ENCODE assay signal across 23 cellular contexts in genomic region chr9:126809068-126809467, GRCh38. TPM values are rescaled to one million over a fixed set of nuclear protein-coding genes. Genes with fewer than 3 reads are reported as not detected.
DNase-seq lines count a peak whose midpoint lies in the region; ATAC-seq and TF ChIP-seq lines count a peak whose summit lies in the region.
"Had no signal": no experiment of that assay in that cellular context is flagged by ENCODE, and none has a peak within 500 bp of the region (broad histone marks: within the 10 kb centered on the region; RNA-seq: fewer than 3 reads in every experiment).

No MANE protein-coding gene starts in this region.

- BruUV-seq in PC-3 (replicated peaks; lab: Mats Ljungman, UMichigan) = no TSS peak

- CTCF ChIA-PET in PC-3 (lab: Charles Lee) = interaction anchor here (0.6 kb wide), 1 partner anchor 51 kb away, joined by 7 read pairs; no protein-coding TSS in a partner anchor

- TF ChIP-seq POLR2A in esophagus squamous epithelium (IDR thresholded peaks at IDR 0.05) = no peak

- H3K4me2 ChIP-seq in PC-3 (ENCODE audit: low read length) (peak overlapping the region; percentile 1; the same call in 1 of the 2 replicates), skeletal muscle satellite cell (ENCODE audit: low read length) (peak overlapping the region; percentile 55)
- H3K4me2 ChIP-seq: SK-N-SH, smooth muscle cell had no signal

- intact Hi-C loops in PC-3 (cut with micrococcal nuclease) = no loop called here
- intact Hi-C loops in esophagus squamous epithelium (cut with DNase I) = no loop called here

- H3K9ac ChIP-seq in PC-3 (ENCODE audit: low read length) (no peak overlapping the region), skeletal muscle satellite cell (ENCODE audit: low read depth, low read length) (no peak overlapping the region)
- H3K9ac ChIP-seq: SK-N-SH had no signal

- no peak for TF ChIP-seq EP300 in Ishikawa (IDR thresholded peaks at IDR 0.05; ENCODE audit: borderline replicate concordance)

- H3K4me1 ChIP-seq in PC-3 (ENCODE audit: insufficient read depth, low read length) = peaks cover 9% of the 10 kb centered on the region; the same call in 1 of the 2 replicates
- H3K4me1 ChIP-seq in skeletal muscle satellite cell (ENCODE audit: control insufficient read depth, insufficient read depth, low read length) = peaks cover 29% of the 10 kb centered on the region
- peaks cover 7 to 51% (median 15%) of the 10 kb centered on the region in 3 donors for H3K4me1 ChIP-seq in esophagus squamous epithelium

- DNase-seq in PC-3 (peak; percentile 17), fibroblast of gingiva (ENCODE audit: low read depth) (peak; percentile 65), NCI-H2081 (lab: John Stamatoyannopoulos, UW) (no peak), esophagus squamous epithelium (lab: John Stamatoyannopoulos, UW) (no peak)
- DNase-seq: activated CD4-positive, CD25-positive, alpha-beta regulatory T cell; activated CD8-positive, alpha-beta T cell treated with anti-CD3 and anti-CD28 coated beads for 36 hours; activated T-cell treated with anti-CD3 and anti-CD28 coated beads, Interleukin-2, amount 50 U/mL, for 1 hour; anterior cingulate cortex; DMS79 treated with DMSO at 0.1 percent for 48 hours; effector memory CD4-positive, alpha-beta T cell; heart left ventricle; MM.1S; NCI-H2029; pancreas; Peyer's patch; SK-N-SH; stimulated activated CD4-positive, alpha-beta T cell treated with anti-CD3 and anti-CD28 coated beads, Interleukin-4, amount 100 ng/mL, for 1 hour; T1000 had no signal

- H3K79me2 ChIP-seq in PC-3 (ENCODE audit: low read length) = peaks cover 71% of the 10 kb centered on the region

- no peak for TF ChIP-seq CTCF in PC-3 (conservative IDR thresholded peaks at IDR 0.05; ENCODE audit: low read depth, low read length)
- TF ChIP-seq CTCF in esophagus squamous epithelium (IDR thresholded peaks at IDR 0.05) = no peak

- H3K9me3 ChIP-seq in PC-3 (ENCODE audit: low read length) = 0 out of 2 replicates have a peak, but pooled peaks cover 3% of the 10 kb centered on the region
- no peaks in the 10 kb centered on the region for H3K9me3 ChIP-seq in skeletal muscle satellite cell (replicated peaks; ENCODE audit: low read length)
- no peaks in the 10 kb centered on the region for H3K9me3 ChIP-seq in esophagus squamous epithelium
- H3K9me3 ChIP-seq: pancreas, Peyer's patch, tibial nerve had no signal

- H3K36me3 ChIP-seq in PC-3 (ENCODE audit: low read depth, low read length) = peaks cover 17% of the 10 kb centered on the region
- peaks cover 35% of the 10 kb centered on the region for H3K36me3 ChIP-seq in skeletal muscle satellite cell (ENCODE audit: insufficient read depth, low read length)
- H3K36me3 ChIP-seq in esophagus squamous epithelium = peaks cover 0 to 55% (median 9%) of the 10 kb centered on the region in 3 donors
- H3K36me3 ChIP-seq: pancreas had no signal

- no peaks in the 10 kb centered on the region for H3K9me2 ChIP-seq in PC-3 (replicated peaks; ENCODE audit: low read length)
- H3K9me2 ChIP-seq: SK-N-SH had no signal

- TF ChIP-seq RAD21 in Ishikawa (IDR thresholded peaks at IDR 0.05; ENCODE audit: low read depth) = no peak

- peaks cover 14% of the 10 kb centered on the region; the same call in 1 of the 2 replicates for H4K20me1 ChIP-seq in PC-3 (ENCODE audit: low read length)

- no peaks in the 10 kb centered on the region for H3F3A ChIP-seq in PC-3 (ENCODE audit: low read length, unreplicated experiment)

- POLR2A ChIA-PET in PC-3 (lab: Charles Lee; ENCODE audit: unreplicated experiment) = no interaction called here

- H3K27me3 ChIP-seq in PC-3 (ENCODE audit: low read length) = no peaks in the 10 kb centered on the region
- no peaks in the 10 kb centered on the region for H3K27me3 ChIP-seq in skeletal muscle satellite cell (ENCODE audit: control insufficient read depth, insufficient read depth, low read length)
- no peaks in the 10 kb centered on the region for H3K27me3 ChIP-seq in esophagus squamous epithelium
- H3K27me3 ChIP-seq: heart left ventricle, pancreas, Peyer's patch, tibial nerve had no signal

- WGBS in esophagus squamous epithelium, 2 donors = 33 to 49% methylated on average over 3 of the region's 3 CpGs

- H2AFZ ChIP-seq in PC-3 (ENCODE audit: low read length) = no peak overlapping the region

- no peak overlapping the region for H3K27ac ChIP-seq in PC-3 (ENCODE audit: low read length)
- H3K27ac ChIP-seq in esophagus squamous epithelium = no peak overlapping the region
- H3K27ac ChIP-seq: pancreas, Peyer's patch, tibial nerve had no signal

- ATAC-seq in PC-3 (no peak), HG02763 (IDR thresholded peaks at IDR 0.05; ENCODE audit: unreplicated experiment) (no peak)
- ATAC-seq: activated CD8-positive, alpha-beta T cell treated with anti-CD3 and anti-CD28 coated beads for 36 hours; heart left ventricle; pancreas had no signal

- H3K4me3 ChIP-seq in PC-3 (ENCODE audit: low read length) (no peak overlapping the region), skeletal muscle satellite cell (ENCODE audit: low read length) (no peak overlapping the region), esophagus squamous epithelium (no peak overlapping the region)
- H3K4me3 ChIP-seq: pancreas, Peyer's patch, smooth muscle cell, tibial nerve had no signal

TF ChIP-seq in Ishikawa, 13 proteins besides CTCF, POLR2A, EP300 and RAD21:
- TF ChIP-seq, protein P1, sequence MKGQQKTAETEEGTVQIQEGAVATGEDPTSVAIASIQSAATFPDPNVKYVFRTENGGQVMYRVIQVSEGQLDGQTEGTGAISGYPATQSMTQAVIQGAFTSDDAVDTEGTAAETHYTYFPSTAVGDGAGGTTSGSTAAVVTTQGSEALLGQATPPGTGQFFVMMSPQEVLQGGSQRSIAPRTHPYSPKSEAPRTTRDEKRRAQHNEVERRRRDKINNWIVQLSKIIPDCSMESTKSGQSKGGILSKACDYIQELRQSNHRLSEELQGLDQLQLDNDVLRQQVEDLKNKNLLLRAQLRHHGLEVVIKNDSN (IDR thresholded peaks at IDR 0.05) = no peak
- TF ChIP-seq TCF12 (IDR thresholded peaks at IDR 0.05; ENCODE audit: low read depth) (no peak), CEBPB (IDR thresholded peaks at IDR 0.05) (peak; percentile 39; the same call in 1 of the 2 replicates), ZBTB7A (IDR thresholded peaks at IDR 0.05; ENCODE audit: low read depth) (no peak), CREB1 (IDR thresholded peaks at IDR 0.05; ENCODE audit: low read depth) (no peak), YY1 (IDR thresholded peaks at IDR 0.05; ENCODE audit: low read depth) (no peak), NFIC (IDR thresholded peaks at IDR 0.05) (no peak)

RNA-seq across cellular contexts. Expression of gene ZBTB43, which starts 4.2 kb away (rescaled TPM):
- 5.9 and 36.1 TPM in 2 replicates for total RNA-seq in PC-3 (2014; rRNA removed)
- total RNA-seq in skeletal muscle satellite cell (2012; rRNA removed) = 10.7 and 12.4 TPM in 2 replicates
- total RNA-seq in esophagus squamous epithelium = 10 to 100 TPM in 3 of 4 donors, 1 to 10 TPM in 1; 9.9 to 14.3 (median 12.9) TPM

RNA-seq across cellular contexts. Expression of gene ZBTB34, which starts 51.4 kb away (rescaled TPM):
- 1.6 and 1.8 TPM in 2 replicates for total RNA-seq in PC-3 (2014; rRNA removed)
- total RNA-seq in skeletal muscle satellite cell (2012; rRNA removed) = 3.8 and 4.4 TPM in 2 replicates
- total RNA-seq in esophagus squamous epithelium = 1 to 10 TPM; 4.0 to 8.2 (median 4.5) TPM

Comparison
In these comparisons a context has a peak if more than half of its experiments do, and no peak if none do; other contexts are left out.
1. DNase-seq: peak in PC-3 (single experiment) and fibroblast of gingiva (single experiment); none in NCI-H2081 (0 of 2) and esophagus squamous epithelium (single experiment).